ENCODE assay signal across 12 cellular contexts in the genomic region with DNA sequence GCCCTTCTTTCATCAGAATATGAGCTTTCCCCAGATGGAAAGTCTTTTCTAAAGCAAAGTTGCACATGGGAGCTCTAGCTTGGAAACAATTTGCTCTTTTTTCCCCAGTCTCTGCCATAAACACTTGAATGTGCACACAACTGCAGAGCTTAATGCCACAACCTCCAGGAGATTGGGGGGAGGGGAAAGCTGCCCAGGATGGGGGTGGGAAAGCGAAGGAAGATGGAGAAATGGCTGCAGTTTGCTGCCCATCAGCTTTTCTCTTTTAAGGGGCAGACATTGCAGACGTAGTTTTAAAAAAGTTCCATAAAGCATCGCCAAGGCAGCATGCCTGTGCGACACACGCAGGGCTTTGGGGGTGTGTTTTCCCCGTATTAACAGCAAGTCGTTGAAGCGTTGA. TPM values are rescaled to one million over a fixed set of nuclear protein-coding genes. Genes with fewer than 3 reads are reported as not detected.
DNase-seq lines count a peak whose midpoint lies in the region; TF ChIP-seq lines count a peak whose summit lies in the region.
"Had no signal": no experiment of that assay in that cellular context is flagged by ENCODE, and none has a peak within 500 bp of the region (broad histone marks: within the 10 kb centered on the region; RNA-seq: fewer than 3 reads in every experiment).

No MANE protein-coding gene starts in this region.

- H3K36me3 ChIP-seq in colonic mucosa (no peaks in the 10 kb centered on the region), mesodermal cell (ENCODE audit: control insufficient read depth, insufficient read depth, low read length) (no peaks in the 10 kb centered on the region), tibial nerve (no peaks in the 10 kb centered on the region)

- H3K4me3 ChIP-seq in colonic mucosa (peak overlapping the region; percentile 4), mesodermal cell (ENCODE audit: extremely low read depth, insufficient read depth, low read length, poor library complexity, severe bottlenecking) (peak overlapping the region; percentile 32), tibial nerve (peak overlapping the region; percentile 36 to 61 (median 44))

- intact Hi-C loops in colonic mucosa (cut with DNase I) = no loop called here

- no peak for TF ChIP-seq EP300 in tibial nerve (IDR thresholded peaks at IDR 0.05)

- TF ChIP-seq CTCF in colonic mucosa (IDR thresholded peaks at IDR 0.05) (no peak), tibial nerve (IDR thresholded peaks at IDR 0.05) (no peak)

- peak overlapping the region in 1 of 2 donors; percentile 54 for H3K9ac ChIP-seq in colonic mucosa (ENCODE audit: low read depth in 2 of 2, low read length in 2 of 2)

- no peaks in the 10 kb centered on the region for H3K9me3 ChIP-seq in colonic mucosa
- H3K9me3 ChIP-seq in mesodermal cell (ENCODE audit: control insufficient read depth, low read length) = no peaks in the 10 kb centered on the region
- no peaks in the 10 kb centered on the region for H3K9me3 ChIP-seq in tibial nerve

- peaks cover 8% of the 10 kb centered on the region for H3K4me1 ChIP-seq in colonic mucosa
- H3K4me1 ChIP-seq in mesodermal cell (ENCODE audit: control insufficient read depth, insufficient read depth, low read length, poor library complexity, severe bottlenecking) = peaks cover 25% of the 10 kb centered on the region
- H3K4me1 ChIP-seq in tibial nerve = peaks cover 0 to 78% (median 27%) of the 10 kb centered on the region in 4 donors

- H3K27ac ChIP-seq in colonic mucosa = peak overlapping the region; percentile 57
- no peak overlapping the region for H3K27ac ChIP-seq in mesodermal cell (ENCODE audit: low read depth, low read length, severe bottlenecking)
- peak overlapping the region; percentile 41 to 94 (median 85) for H3K27ac ChIP-seq in tibial nerve

- WGBS in mesodermal cell (ENCODE audit: insufficient coverage in 2 of 2), 2 experiments = 48 to 58% methylated on average over 2 to 6 of the region's 8 CpGs
- WGBS in tibial nerve, 2 donors = 16 to 35% methylated on average over 8 of the region's 8 CpGs

- peaks cover 2% of the 10 kb centered on the region for H3K27me3 ChIP-seq in colonic mucosa
- no peaks in the 10 kb centered on the region for H3K27me3 ChIP-seq in tibial nerve

- DNase-seq in NCI-H2029 treated with DMSO at 0.1 percent for 48 hours (lab: John Stamatoyannopoulos, UW) = peak; percentile 26
- DNase-seq in NCI-H2029 (lab: John Stamatoyannopoulos, UW) = no peak
- DNase-seq in colonic mucosa = no peak
- DNase-seq in tibial nerve (ENCODE audit: low spot score in 2 of 2) = no peak
- DNase-seq in NCI-H1436 treated with DMSO at 0.1 percent for 48 hours (lab: John Stamatoyannopoulos, UW) = no peak
- no peak for DNase-seq in globus pallidus (ENCODE audit: low spot score)
- no peak for DNase-seq in superior temporal gyrus (ENCODE audit: extremely low spot score)
- DNase-seq: 8988T; activated CD4-positive, alpha-beta T cell treated with anti-CD3 and anti-CD28 coated beads, Interleukin-2, amount 50 U/mL, for 1 hour; NCI-H1930 had no signal

- TF ChIP-seq POLR2A in tibial nerve (IDR thresholded peaks at IDR 0.05) = no peak

RNA-seq across cellular contexts. Expression of a gene that starts 1.5 kb away (rescaled TPM):
- 10 to 100 TPM in 1 of 2 donors, 1 to 10 TPM in 1; 3.5 to 10.1 TPM for total RNA-seq in colonic mucosa
- polyA plus RNA-seq in mesodermal cell (2013, experiment 1 of 2) = 15.3 TPM
- polyA plus RNA-seq in mesodermal cell (2013, experiment 2 of 2) = 11.6 TPM
- 10 to 100 TPM; 32.4 to 88.7 (median 55.0) TPM for total RNA-seq in tibial nerve
- total RNA-seq: HT1080 had no signal
